8 cellular contexts compared by ENCODE assay signal in the genomic region with DNA sequence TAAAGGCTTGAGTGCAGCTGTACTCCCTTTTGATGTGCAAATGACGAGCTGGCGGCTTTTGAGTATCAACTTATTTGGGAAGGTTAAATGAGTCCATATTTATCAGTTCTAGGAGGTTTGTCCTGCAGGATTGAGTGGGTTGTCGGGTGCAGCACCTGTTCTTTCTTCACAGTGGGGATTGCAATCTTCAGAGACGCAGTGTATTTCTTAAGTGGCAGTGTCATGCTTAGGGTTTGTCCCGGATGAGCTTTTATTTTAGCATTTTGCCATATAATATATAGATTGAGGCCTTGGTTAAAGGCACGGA. TPM values are rescaled to one million over a fixed set of nuclear protein-coding genes. Genes with fewer than 3 reads are reported as not detected.
A peak's percentile ranks its signal among the peaks of the same experiment; 100 is the strongest.
DNase-seq lines count a peak whose midpoint lies in the region; ATAC-seq, FAIRE-seq and TF ChIP-seq lines count a peak whose summit lies in the region.

No MANE protein-coding gene starts in this region.

- DNase-seq in activated naive CD4-positive, alpha-beta T cell treated with anti-CD3 and anti-CD28 coated beads for 36 hours = no peak
- DNase-seq in activated naive CD4-positive, alpha-beta T cell treated with anti-CD3 and anti-CD28 coated beads, Interleukin-2, amount 50 U/mL, for 16 hours = no peak
- no peak for DNase-seq in astrocyte (ENCODE audit: low read depth)
- DNase-seq in lower leg skin (ENCODE audit: low spot score in 2 of 2) = no peak
- peak in 1 of 2 donors; percentile 15 for DNase-seq in tibial nerve (ENCODE audit: low spot score in 2 of 2)
- no peak for DNase-seq in germinal center (ENCODE audit: low spot score)
- no peak for DNase-seq in NCI-H226

- H3K36me3 Mint-ChIP-seq in activated naive CD4-positive, alpha-beta T cell treated with anti-CD3 and anti-CD28 coated beads for 36 hours (ENCODE audit: low read depth) = no peaks in the 10 kb centered on the region
- no peaks in the 10 kb centered on the region for H3K36me3 Mint-ChIP-seq in astrocyte (ENCODE audit: low read depth, unreplicated experiment)

- peaks cover 13% of the 10 kb centered on the region for H3K4me1 ChIP-seq in astrocyte (ENCODE audit: insufficient read depth, low read length)
- peaks cover 0 to 26% (median 9%) of the 10 kb centered on the region in 4 donors for H3K4me1 ChIP-seq in tibial nerve

- no peaks in the 10 kb centered on the region for H3K9me3 ChIP-seq in astrocyte (ENCODE audit: insufficient read depth, low read depth, low read length)
- H3K9me3 ChIP-seq in tibial nerve = no peaks in the 10 kb centered on the region

- peak overlapping the region; percentile 78 for H2AFZ ChIP-seq in astrocyte (ENCODE audit: low read depth, low read length)

- peaks cover 5% of the 10 kb centered on the region for H4K20me1 ChIP-seq in astrocyte (ENCODE audit: insufficient read depth, low read length)

- intact Hi-C loops in activated naive CD4-positive, alpha-beta T cell treated with anti-CD3 and anti-CD28 coated beads for 36 hours (cut with micrococcal nuclease) = loop anchor here (1.0 to 2.0 kb wide), 2 partner anchors 249 to 981 kb away; no protein-coding TSS in a partner anchor
- intact Hi-C loops in lower leg skin (cut with DNase I; ENCODE audit: low total_unique reads) = loop anchor here (10.0 kb wide), 1 partner anchor 1951 kb away; the partner anchor contains the start of gene EIF2S1

- H3K36me3 ChIP-seq in astrocyte (ENCODE audit: insufficient read depth, low read length) = no peaks in the 10 kb centered on the region
- no peaks in the 10 kb centered on the region for H3K36me3 ChIP-seq in tibial nerve

- no peaks in the 10 kb centered on the region for H3K27me3 Mint-ChIP-seq in activated naive CD4-positive, alpha-beta T cell treated with anti-CD3 and anti-CD28 coated beads for 36 hours (ENCODE audit: low read depth)
- no peaks in the 10 kb centered on the region for H3K27me3 Mint-ChIP-seq in astrocyte (ENCODE audit: low read depth, unreplicated experiment)

- H3K4me1 Mint-ChIP-seq in activated naive CD4-positive, alpha-beta T cell treated with anti-CD3 and anti-CD28 coated beads for 36 hours (ENCODE audit: low read depth) = peaks cover 30% of the 10 kb centered on the region
- peaks cover 7% of the 10 kb centered on the region for H3K4me1 Mint-ChIP-seq in astrocyte (ENCODE audit: low read depth, unreplicated experiment)

- no peak for TF ChIP-seq POLR2A in lower leg skin (IDR thresholded peaks at IDR 0.05)
- TF ChIP-seq POLR2A in tibial nerve (IDR thresholded peaks at IDR 0.05) = no peak

- WGBS in lower leg skin, 2 donors = 17 to 23% methylated on average over 6 of the region's 6 CpGs
- 15 to 18% methylated on average over 6 of the region's 6 CpGs for WGBS in tibial nerve, 2 donors

- H3K27me3 ChIP-seq in astrocyte (ENCODE audit: insufficient read depth, low read length) = no peaks in the 10 kb centered on the region
- H3K27me3 ChIP-seq in tibial nerve = no peaks in the 10 kb centered on the region

- no peak for TF ChIP-seq EP300 in tibial nerve (IDR thresholded peaks at IDR 0.05)

- TF ChIP-seq CTCF in astrocyte (IDR thresholded peaks at IDR 0.05; ENCODE audit: insufficient read depth, low read depth, low read length) (no peak), lower leg skin (IDR thresholded peaks at IDR 0.05) (no peak), tibial nerve (IDR thresholded peaks at IDR 0.05) (no peak)

- H3K4me3 ChIP-seq in astrocyte (ENCODE audit: insufficient read depth, low read depth, low read length) (peak overlapping the region; percentile 87), lower leg skin (ENCODE audit: low read depth, poor library complexity, severe bottlenecking) (peak overlapping the region; percentile 96), tibial nerve (peak overlapping the region; percentile 87 to 97 (median 94))

- no peak for FAIRE-seq in astrocyte (lab: Jason Lieb, UNC)

- H3K27ac Mint-ChIP-seq in activated naive CD4-positive, alpha-beta T cell treated with anti-CD3 and anti-CD28 coated beads for 36 hours = peak overlapping the region; percentile 63
- no peak overlapping the region for H3K27ac Mint-ChIP-seq in astrocyte (ENCODE audit: unreplicated experiment)

- H3K4me3 Mint-ChIP-seq in activated naive CD4-positive, alpha-beta T cell treated with anti-CD3 and anti-CD28 coated beads for 36 hours = peak overlapping the region; percentile 92
- H3K4me3 Mint-ChIP-seq in astrocyte (ENCODE audit: unreplicated experiment) = peak overlapping the region; percentile 98

- no peaks in the 10 kb centered on the region for H3K9me3 Mint-ChIP-seq in activated naive CD4-positive, alpha-beta T cell treated with anti-CD3 and anti-CD28 coated beads for 36 hours
- H3K9me3 Mint-ChIP-seq in astrocyte (ENCODE audit: unreplicated experiment) = no peaks in the 10 kb centered on the region

- peak overlapping the region; percentile 96 for H3K9ac ChIP-seq in astrocyte (ENCODE audit: low read length)

- ATAC-seq in GM21529 (IDR thresholded peaks at IDR 0.05; ENCODE audit: unreplicated experiment) = no peak

- CTCF ChIA-PET in activated naive CD4-positive, alpha-beta T cell treated with anti-CD3 and anti-CD28 coated beads for 36 hours (lab: Charles Lee) = interaction anchor here (0.6 to 3.3 kb wide), 8 partner anchors 15 to 730 kb away, joined by 3 to 21 read pairs (median 8); no protein-coding TSS in a partner anchor

- peaks cover 60% of the 10 kb centered on the region for H3K79me2 ChIP-seq in astrocyte (ENCODE audit: insufficient read depth, low read length)

- H3K4me2 ChIP-seq in astrocyte (ENCODE audit: low read length) = peak overlapping the region; percentile 90

- H3K27ac ChIP-seq in astrocyte (ENCODE audit: low read depth, low read length) (peak overlapping the region; percentile 76), tibial nerve (peak overlapping the region in 3 of 4 donors; percentile 95 to 98 (median 97))

RNA-seq across cellular contexts. Expression of gene FUT8, which starts 1.2 kb away (rescaled TPM):
- total RNA-seq in activated naive CD4-positive, alpha-beta T cell treated with anti-CD3 and anti-CD28 coated beads for 36 hours = 10 to 100 TPM; 34.6 to 38.7 TPM
- total RNA-seq in astrocyte = 52.7 and 57.4 TPM in 2 replicates
- 10 to 100 TPM; 17.9 to 28.0 (median 25.2) TPM for total RNA-seq in lower leg skin
- total RNA-seq in tibial nerve = 100 to 1,000 TPM in 1 of 4 donors, 10 to 100 TPM in 3; 69.6 to 114 (median 91.2) TPM
